Comparison of ENCODE assay signal across 8 cellular contexts in genomic region chr18:31977270-31977872, GRCh38. TPM values are rescaled to one million over a fixed set of nuclear protein-coding genes. Genes with fewer than 3 reads are reported as not detected.
A peak's percentile ranks its signal among the peaks of the same experiment; 100 is the strongest.
DNase-seq lines count a peak whose midpoint lies in the region; ATAC-seq, FAIRE-seq and TF ChIP-seq lines count a peak whose summit lies in the region.

No MANE protein-coding gene starts in this region.

- H2BK15ac ChIP-seq in IMR-90 (ENCODE audit: low read depth, low read length): no peak overlapping the region
- H2BK15ac ChIP-seq in mesendoderm (replicated peaks; ENCODE audit: low read depth): no peak overlapping the region

- WGBS in IMR-90 (ENCODE audit: extremely low coverage in 2 of 2, insufficient read length in 1 of 2), 2 experiments: no CpG with 5 or more reads among the region's 9 CpGs
- 40% methylated on average over 9 of the region's 9 CpGs for WGBS in SK-N-SH (ENCODE audit: low lambda C conversion rate)
- 84 to 87% methylated on average over 9 of the region's 9 CpGs for WGBS in endodermal cell (ENCODE audit: insufficient coverage in 1 of 2, insufficient read length in 1 of 2), 2 experiments
- no CpG with 5 or more reads among the region's 9 CpGs for WGBS in mesendoderm (ENCODE audit: extremely low coverage, insufficient coverage, low lambda C conversion rate)

- TF ChIP-seq POLR2A in IMR-90 (IDR thresholded peaks at IDR 0.05; ENCODE audit: low read depth, low read length) (no peak), GM12891 (IDR thresholded peaks at IDR 0.05; ENCODE audit: low read depth, low read length) (no peak)

- in situ Hi-C loops in IMR-90 (cut with MboI; ENCODE audit: low sequenced_read_pairs): loop anchor here (10.0 kb wide), 1 partner anchor 243 kb away; no protein-coding TSS in a partner anchor

- H3K4me3 ChIP-seq in DND-41 (ENCODE audit: low read depth in 1 of 2, low read length in 2 of 2) (no peak overlapping the region), IMR-90 (ENCODE audit: insufficient read depth, low read depth, low read length) (no peak overlapping the region), SK-N-SH (ENCODE audit: low read depth in 2 of 2, low read length in 1 of 2) (no peak overlapping the region; a peak in 1 of 4 replicates), endodermal cell (ENCODE audit: low read length) (peak overlapping the region; percentile 57), mesendoderm (ENCODE audit: low read length) (no peak overlapping the region)

- H4K8ac ChIP-seq in IMR-90 (ENCODE audit: low read depth in 2 of 2, low read length in 2 of 2) (no peak overlapping the region), mesendoderm (ENCODE audit: low read depth, low read length) (no peak overlapping the region)

- no peak overlapping the region for H2AFZ ChIP-seq in DND-41 (ENCODE audit: low read depth, low read length)
- H2AFZ ChIP-seq in IMR-90 (replicated peaks; ENCODE audit: low read length, poor library complexity): no peak overlapping the region
- peak overlapping the region; percentile 31; the same call in 1 of the 2 replicates for H2AFZ ChIP-seq in SK-N-SH (ENCODE audit: low read depth)

- H3K36me3 ChIP-seq in DND-41 (ENCODE audit: insufficient read depth, low read length) (no peaks in the 10 kb centered on the region), IMR-90 (ENCODE audit: control insufficient read depth, insufficient read depth, low read length) (no peaks in the 10 kb centered on the region), SK-N-SH (replicated peaks in 1 of 2; ENCODE audit: control insufficient read depth in 1 of 2, insufficient read depth in 2 of 2, low read length in 1 of 2) (no peaks in the 10 kb centered on the region), endodermal cell (ENCODE audit: control insufficient read depth, insufficient read depth, low read length) (no peaks in the 10 kb centered on the region), mesendoderm (ENCODE audit: control insufficient read depth, insufficient read depth, low read length) (no peaks in the 10 kb centered on the region)

- H2BK5ac ChIP-seq in IMR-90 (ENCODE audit: low read depth, low read length, poor library complexity, severe bottlenecking) (no peak overlapping the region), mesendoderm (ENCODE audit: low read length) (no peak overlapping the region)

- H3F3A ChIP-seq in SK-N-SH (replicated peaks; ENCODE audit: insufficient read depth): no peaks in the 10 kb centered on the region

- H2BK20ac ChIP-seq in IMR-90 (ENCODE audit: low read depth, low read length): no peak overlapping the region

- H2BK120ac ChIP-seq in IMR-90 (ENCODE audit: low read depth, low read length) (no peak overlapping the region), mesendoderm (ENCODE audit: low read depth, low read length) (no peak overlapping the region)

- H4K91ac ChIP-seq in IMR-90 (ENCODE audit: insufficient read depth, low read depth, low read length): no peak overlapping the region

- peaks cover 59% of the 10 kb centered on the region for H3K9me3 Mint-ChIP-seq in endodermal cell

- peaks cover 7% of the 10 kb centered on the region for H3K4me1 Mint-ChIP-seq in endodermal cell

- ATAC-seq in DND-41 (ENCODE audit: insufficient read depth, low read depth): no peak
- ATAC-seq in IMR-90 (ENCODE audit: low read depth): peak; percentile 72; the same call in 1 of the 2 replicates
- no peak for ATAC-seq in HG03280 (IDR thresholded peaks at IDR 0.05; ENCODE audit: unreplicated experiment)
- no peak for ATAC-seq in HG03565 (IDR thresholded peaks at IDR 0.05; ENCODE audit: unreplicated experiment)

- no peak overlapping the region for H3K18ac ChIP-seq in IMR-90 (ENCODE audit: low read depth, low read length)
- H3K18ac ChIP-seq in mesendoderm (ENCODE audit: low read length): no peak overlapping the region

- TF ChIP-seq CTCF in DND-41 (IDR thresholded peaks at IDR 0.05; ENCODE audit: borderline replicate concordance, extremely low read depth, low read length, poor library complexity, severe bottlenecking) (peak; percentile 62), IMR-90 (conservative IDR thresholded peaks at IDR 0.05; ENCODE audit: low read depth, low read length) (peak; percentile 74), SK-N-SH (IDR thresholded peaks at IDR 0.05) (peak; percentile 79), endodermal cell (conservative IDR thresholded peaks at IDR 0.05) (peak; percentile 88)

- H3K56ac ChIP-seq in IMR-90 (ENCODE audit: extremely low read depth, insufficient read depth, low read length) (no peak overlapping the region), mesendoderm (ENCODE audit: low read length) (peak overlapping the region; percentile 12)

- no peak for TF ChIP-seq EP300 in SK-N-SH (IDR thresholded peaks at IDR 0.05; ENCODE audit: borderline replicate concordance in 1 of 2, low read depth in 1 of 2, low read length in 1 of 2)

- H3K27ac ChIP-seq in DND-41 (ENCODE audit: low read length): no peak overlapping the region
- H3K27ac ChIP-seq in IMR-90 (ENCODE audit: insufficient read depth, low read length): no peak overlapping the region
- H3K27ac ChIP-seq in SK-N-SH (ENCODE audit: low read depth in 2 of 2, low read length in 1 of 2): no peak overlapping the region
- no peak overlapping the region for H3K27ac ChIP-seq in endodermal cell (ENCODE audit: low read depth, low read length)
- H3K27ac ChIP-seq in mesendoderm (ENCODE audit: low read depth, low read length): no peak overlapping the region

- H3K4me3 Mint-ChIP-seq in endodermal cell: no peak overlapping the region

- H4K5ac ChIP-seq in IMR-90 (ENCODE audit: low read depth, low read length) (no peak overlapping the region), mesendoderm (ENCODE audit: low read length) (no peak overlapping the region)

- no peak overlapping the region for H2AK5ac ChIP-seq in IMR-90 (ENCODE audit: low read depth, low read length)
- H2AK5ac ChIP-seq in mesendoderm (ENCODE audit: low read length): no peak overlapping the region

- H2AK9ac ChIP-seq in IMR-90 (replicated peaks; ENCODE audit: low read depth, low read length, poor library complexity): no peak overlapping the region

- intact Hi-C loops in IMR-90 (cut with micrococcal nuclease): loop anchor here (1.0 to 5.0 kb wide), 3 partner anchors 155 to 421 kb away; no protein-coding TSS in a partner anchor

- H4K20me1 ChIP-seq in DND-41 (ENCODE audit: insufficient read depth, low read length): no peaks in the 10 kb centered on the region
- H4K20me1 ChIP-seq in IMR-90 (ENCODE audit: insufficient read depth, low read length): no peaks in the 10 kb centered on the region
- no peaks in the 10 kb centered on the region for H4K20me1 ChIP-seq in SK-N-SH (ENCODE audit: insufficient read depth)

- no peaks in the 10 kb centered on the region for H3K9me1 ChIP-seq in IMR-90 (ENCODE audit: insufficient read depth, low read length)

- no peak for FAIRE-seq in GM12891 (lab: Jason Lieb, UNC)

- DNase-seq in DND-41 (peak; percentile 27), IMR-90 (peak; percentile 54), SK-N-SH (peak; percentile 57), endodermal cell (peak; percentile 87), mesendoderm (peak; percentile 85), GM12891 (ENCODE audit: insufficient read length, low spot score) (no peak)

- no peak overlapping the region for H3K4me2 ChIP-seq in DND-41 (ENCODE audit: insufficient read depth, low read length)
- no peak overlapping the region for H3K4me2 ChIP-seq in IMR-90 (ENCODE audit: low read depth, low read length)
- no peak overlapping the region for H3K4me2 ChIP-seq in SK-N-SH
- H3K4me2 ChIP-seq in mesendoderm (ENCODE audit: low read length): no peak overlapping the region

- H3K9ac ChIP-seq in DND-41 (ENCODE audit: low read depth, low read length): no peak overlapping the region
- no peak overlapping the region for H3K9ac ChIP-seq in IMR-90 (ENCODE audit: low read depth, low read length)
- no peak overlapping the region for H3K9ac ChIP-seq in SK-N-SH
- no peak overlapping the region for H3K9ac ChIP-seq in endodermal cell (ENCODE audit: extremely low read depth, low read length, poor library complexity, severe bottlenecking)
- H3K9ac ChIP-seq in mesendoderm (ENCODE audit: low read length): no peak overlapping the region

- H3K79me1 ChIP-seq in IMR-90 (ENCODE audit: low read depth in 1 of 2, low read length in 2 of 2) (no peaks in the 10 kb centered on the region), mesendoderm (ENCODE audit: low read length) (no peaks in the 10 kb centered on the region)

- no peaks in the 10 kb centered on the region for H3K79me2 ChIP-seq in DND-41 (ENCODE audit: insufficient read depth, low read length)
- H3K79me2 ChIP-seq in SK-N-SH (ENCODE audit: insufficient read depth): no peaks in the 10 kb centered on the region
- H3K79me2 ChIP-seq in mesendoderm (ENCODE audit: control insufficient read depth, insufficient read depth, low read length): no peaks in the 10 kb centered on the region

- H3K27me3 ChIP-seq in DND-41 (ENCODE audit: insufficient read depth, low read length, poor library complexity): no peaks in the 10 kb centered on the region
- H3K27me3 ChIP-seq in IMR-90 (ENCODE audit: control insufficient read depth, insufficient read depth, low read length): no peaks in the 10 kb centered on the region
- H3K27me3 ChIP-seq in SK-N-SH (ENCODE audit: insufficient read depth): no peaks in the 10 kb centered on the region
- H3K27me3 ChIP-seq in endodermal cell (ENCODE audit: control insufficient read depth, insufficient read depth, low read length, poor library complexity, severe bottlenecking): no peaks in the 10 kb centered on the region
- no peaks in the 10 kb centered on the region for H3K27me3 ChIP-seq in mesendoderm (ENCODE audit: insufficient read depth, low read length, poor library complexity)

- dilution Hi-C loops in IMR-90 (cut with HindIII; ENCODE audit: low sequenced_read_pairs, unreplicated experiment): no loop called here

- POLR2A ChIA-PET in IMR-90 (lab: Charles Lee; ENCODE audit: unreplicated experiment) (no interaction called here), SK-N-SH (lab: Yijun Ruan, JAX) (no interaction called here)

- H3K23ac ChIP-seq in IMR-90 (ENCODE audit: low read depth, low read length) (no peak overlapping the region), mesendoderm (ENCODE audit: low read length) (no peak overlapping the region)

- H3K27me3 Mint-ChIP-seq in endodermal cell (ENCODE audit: insufficient read depth): peaks cover 2% of the 10 kb centered on the region

- H3K27ac Mint-ChIP-seq in endodermal cell: no peak overlapping the region

- H3K14ac ChIP-seq in IMR-90 (replicated peaks; ENCODE audit: low read depth, low read length): no peak overlapping the region

- no peaks in the 10 kb centered on the region for H3K9me2 ChIP-seq in SK-N-SH

- H3K4me1 ChIP-seq in DND-41 (ENCODE audit: insufficient read depth, low read length) (no peaks in the 10 kb centered on the region), IMR-90 (ENCODE audit: control insufficient read depth, insufficient read depth, low read length) (no peaks in the 10 kb centered on the region), SK-N-SH (ENCODE audit: control insufficient read depth in 1 of 2, insufficient read depth in 2 of 2, low read depth in 1 of 2, low read length in 1 of 2) (no peaks in the 10 kb centered on the region), endodermal cell (ENCODE audit: control insufficient read depth, insufficient read depth, low read length) (no peaks in the 10 kb centered on the region), mesendoderm (ENCODE audit: control insufficient read depth, low read depth, low read length) (no peaks in the 10 kb centered on the region)

- H3K9me3 ChIP-seq in DND-41 (ENCODE audit: insufficient read depth, low read length, severe bottlenecking) (peaks cover 37% of the 10 kb centered on the region), IMR-90 (ENCODE audit: control insufficient read depth, insufficient read depth, low read length) (peaks cover 9% of the 10 kb centered on the region), SK-N-SH (no peaks in the 10 kb centered on the region), endodermal cell (ENCODE audit: control insufficient read depth, low read length) (peaks cover 71% of the 10 kb centered on the region)

- H3K4ac ChIP-seq in IMR-90 (ENCODE audit: low read depth, low read length): no peak overlapping the region
- no peak overlapping the region for H3K4ac ChIP-seq in mesendoderm (ENCODE audit: low read depth, low read length)

- CTCF ChIA-PET in IMR-90 (lab: Yijun Ruan, JAX): interaction anchor here (1.1 to 1.5 kb wide), 2 partner anchors 15 to 229 kb away, joined by 3 to 5 read pairs; no protein-coding TSS in a partner anchor
- CTCF ChIA-PET in SK-N-SH (lab: Yijun Ruan, JAX): interaction anchor here (0.6 to 3.7 kb wide), 47 partner anchors 9 to 728 kb away, joined by 3 to 28 read pairs (median 4); partner anchors contain the start of genes RNF125 and TRAPPC8

- TF ChIP-seq RAD21 in IMR-90 (IDR thresholded peaks at IDR 0.05; ENCODE audit: low read length): peak; percentile 80
- peak; percentile 88 for TF ChIP-seq RAD21 in SK-N-SH (IDR thresholded peaks at IDR 0.05; ENCODE audit: low read length)

- BruUV-seq in IMR-90 (replicated peaks; lab: Mats Ljungman, UMichigan): no TSS peak

- H3K36me3 Mint-ChIP-seq in endodermal cell (ENCODE audit: low read depth): peaks cover 11% of the 10 kb centered on the region

RNA-seq across cellular contexts. Expression of gene TRAPPC8, which starts 34.4 kb away (rescaled TPM):
- total RNA-seq in IMR-90 (2012; rRNA removed): 50.0 and 54.3 TPM in 2 replicates
- 17.7 and 21.8 TPM in 2 replicates for polyA plus RNA-seq in IMR-90 (2012; rRNA removed)
- polyA plus RNA-seq in IMR-90 (2012; cell fraction: cytosol; rRNA removed): 6.2 and 8.9 TPM in 2 replicates
- 10.7 and 48.5 TPM in 2 replicates for polyA plus RNA-seq in IMR-90 (2012; cell fraction: nucleus; rRNA removed; ENCODE audit: low replicate concordance)
- 14.9 and 22.5 TPM in 2 replicates for polyA plus RNA-seq in SK-N-SH (2012; rRNA removed)
- 16.0 and 17.6 TPM in 2 replicates for polyA plus RNA-seq in SK-N-SH (2012; cell fraction: cytosol; rRNA removed)
- 23.3 and 40.2 TPM in 2 replicates for polyA plus RNA-seq in SK-N-SH (2012; cell fraction: nucleus; rRNA removed)
- total RNA-seq in endodermal cell: 10 to 100 TPM; 45.2 to 49.0 TPM
- polyA plus RNA-seq in endodermal cell (2013, experiment 1 of 2): 28.3 TPM
- polyA plus RNA-seq in endodermal cell (2013, experiment 2 of 2): 28.5 TPM
- 28.2 TPM for polyA plus RNA-seq in mesendoderm (2013, experiment 1 of 2)
- 26.4 TPM for polyA plus RNA-seq in mesendoderm (2013, experiment 2 of 2)
- 11.5 TPM for polyA plus RNA-seq in GM12891 (2012; ENCODE audit: low read depth, missing spikeins)

RNA-seq across cellular contexts. Expression of gene RNF125, which starts 41.3 kb away (rescaled TPM):
- under 0.01 TPM in 2 replicates for total RNA-seq in IMR-90 (2012; rRNA removed)
- 0.09 and 0.10 TPM in 2 replicates for polyA plus RNA-seq in IMR-90 (2012; rRNA removed)
- 0.03 and 0.08 TPM in 2 replicates for polyA plus RNA-seq in IMR-90 (2012; cell fraction: cytosol; rRNA removed)
- polyA plus RNA-seq in IMR-90 (2012; cell fraction: nucleus; rRNA removed; ENCODE audit: low replicate concordance): 0.04 and 0.09 TPM in 2 replicates
- 0.05 and 0.06 TPM in 2 replicates for polyA plus RNA-seq in SK-N-SH (2012; rRNA removed)
- polyA plus RNA-seq in SK-N-SH (2012; cell fraction: cytosol; rRNA removed): 0.01 and 0.04 TPM in 2 replicates
- 0.01 TPM in 1 of 2 replicates, not detected in the other for polyA plus RNA-seq in SK-N-SH (2012; cell fraction: nucleus; rRNA removed)
- total RNA-seq in endodermal cell: 10 to 100 TPM; 19.3 to 29.3 TPM
- 6.1 TPM for polyA plus RNA-seq in endodermal cell (2013, experiment 1 of 2)
- 7.5 TPM for polyA plus RNA-seq in endodermal cell (2013, experiment 2 of 2)
- polyA plus RNA-seq in mesendoderm (2013, experiment 1 of 2): 8.0 TPM
- 8.2 TPM for polyA plus RNA-seq in mesendoderm (2013, experiment 2 of 2)
- 1.5 TPM for polyA plus RNA-seq in GM12891 (2012; ENCODE audit: low read depth, missing spikeins)

Comparison
In these comparisons a context has a peak if more than half of its experiments do, and no peak if none do; other contexts are left out.
1. RNA of gene RNF125, which starts 41.3 kb away (total RNA-seq): 19.3 to 29.3 TPM in endodermal cell; under 0.01 TPM in IMR-90; every median in the first group is over 10 times any median in the second.
2. Peak in every context shown above with its lines, with median percentiles within 50 percentile points of each other: CTCF ChIP-seq.